In genomic region chr16:1745181-1745899, GRCh38 we compare ENCODE assay signal across 14 cellular contexts. TPM values are rescaled to one million over a fixed set of nuclear protein-coding genes. Genes with fewer than 3 reads are reported as not detected.
DNase-seq lines count a peak whose midpoint lies in the region; ATAC-seq and TF ChIP-seq lines count a peak whose summit lies in the region.
"Had no signal": no experiment of that assay in that cellular context is flagged by ENCODE, and none has a peak within 500 bp of the region (broad histone marks: within the 10 kb centered on the region; RNA-seq: fewer than 3 reads in every experiment).

No MANE protein-coding gene starts in this region.

- H3K36me3 ChIP-seq in SK-N-SH (replicated peaks in 1 of 2; ENCODE audit: control insufficient read depth in 1 of 2, insufficient read depth in 2 of 2, low read length in 1 of 2) = peaks cover 4 to 63% of the 10 kb centered on the region in 2 experiments

- ATAC-seq in SK-N-SH treated with all-trans-retinoic acid at 6 μM for 48 hours = peak; percentile 27
- ATAC-seq: activated T-helper 17 cell treated with anti-CD3 and anti-CD28 coated beads, Interleukin-2, amount 50 U/mL, for 72 hours had no signal

- CTCF ChIA-PET in SK-N-SH (lab: Yijun Ruan, JAX) = interaction anchor here (0.7 kb wide), 1 partner anchor 21 kb away, joined by 3 read pairs; no protein-coding TSS in a partner anchor
- CTCF ChIA-PET in HEK293T (lab: Yijun Ruan, JAX) = no interaction called here

- no peak for TF ChIP-seq CTCF in SK-N-SH (IDR thresholded peaks at IDR 0.05)
- no peak for TF ChIP-seq CTCF in type B pancreatic cell (conservative IDR thresholded peaks at IDR 0.05)
- no peak for TF ChIP-seq CTCF in coronary artery (IDR thresholded peaks at IDR 0.05)

- H3K9me2 ChIP-seq in SK-N-SH = no peaks in the 10 kb centered on the region

- H4K20me1 ChIP-seq in SK-N-SH (ENCODE audit: insufficient read depth) = no peaks in the 10 kb centered on the region

- intact Hi-C loops in posterior vena cava (cut with DNase I) = no loop called here

- no peak overlapping the region for H2AFZ ChIP-seq in SK-N-SH (ENCODE audit: low read depth)

- POLR2A ChIA-PET in SK-N-SH (lab: Yijun Ruan, JAX) = no interaction called here
- POLR2A ChIA-PET in HEK293T (lab: Yijun Ruan, JAX) = no interaction called here

- no peaks in the 10 kb centered on the region for H3K4me1 ChIP-seq in SK-N-SH (ENCODE audit: control insufficient read depth in 1 of 2, insufficient read depth in 2 of 2, low read depth in 1 of 2, low read length in 1 of 2)
- H3K4me1 ChIP-seq: stomach had no signal

- no peak overlapping the region for H3K9ac ChIP-seq in SK-N-SH

- no peaks in the 10 kb centered on the region for H3K9me3 Mint-ChIP-seq in type B pancreatic cell
- H3K9me3 Mint-ChIP-seq: activated T-helper 17 cell treated with anti-CD3 and anti-CD28 coated beads, Interleukin-2, amount 50 U/mL, for 72 hours had no signal

- H3K36me3 Mint-ChIP-seq in type B pancreatic cell = no peaks in the 10 kb centered on the region

- no peaks in the 10 kb centered on the region for H3F3A ChIP-seq in SK-N-SH (replicated peaks; ENCODE audit: insufficient read depth)

- H3K4me3 Mint-ChIP-seq in type B pancreatic cell = no peak overlapping the region
- H3K4me3 Mint-ChIP-seq: activated T-helper 17 cell treated with anti-CD3 and anti-CD28 coated beads, Interleukin-2, amount 50 U/mL, for 72 hours had no signal

- peak overlapping the region; percentile 41 for H3K27ac Mint-ChIP-seq in type B pancreatic cell
- H3K27ac Mint-ChIP-seq: activated T-helper 17 cell treated with anti-CD3 and anti-CD28 coated beads, Interleukin-2, amount 50 U/mL, for 72 hours had no signal

- H3K4me2 ChIP-seq in SK-N-SH = no peak overlapping the region

- H3K4me1 Mint-ChIP-seq in type B pancreatic cell (ENCODE audit: unreplicated experiment) = no peaks in the 10 kb centered on the region
- H3K4me1 Mint-ChIP-seq: activated T-helper 17 cell treated with anti-CD3 and anti-CD28 coated beads, Interleukin-2, amount 50 U/mL, for 72 hours had no signal

- no peaks in the 10 kb centered on the region for H3K27me3 Mint-ChIP-seq in type B pancreatic cell
- H3K27me3 Mint-ChIP-seq: activated T-helper 17 cell treated with anti-CD3 and anti-CD28 coated beads, Interleukin-2, amount 50 U/mL, for 72 hours had no signal

- no peak overlapping the region for H3K4me3 ChIP-seq in SK-N-SH (ENCODE audit: low read depth in 2 of 2, low read length in 1 of 2)
- no peak overlapping the region for H3K4me3 ChIP-seq in coronary artery
- H3K4me3 ChIP-seq: stomach had no signal

- H3K9me3 ChIP-seq in SK-N-SH = no peaks in the 10 kb centered on the region
- H3K9me3 ChIP-seq: stomach had no signal

- WGBS in SK-N-SH (ENCODE audit: low lambda C conversion rate) = 90% methylated on average over 17 of the region's 25 CpGs

- no peaks in the 10 kb centered on the region for H3K27me3 ChIP-seq in SK-N-SH (ENCODE audit: insufficient read depth)
- H3K27me3 ChIP-seq: stomach had no signal

- DNase-seq in SK-N-SH (no peak), amniotic epithelial cell (ENCODE audit: low read depth) (peak; percentile 73), glomerular visceral epithelial cell (ENCODE audit: extremely low spot score) (peak; percentile 80), type B pancreatic cell (ENCODE audit: extremely low spot score, unreplicated experiment) (no peak), coronary artery (ENCODE audit: low spot score) (no peak), posterior vena cava (ENCODE audit: low spot score) (no peak), HEK293T (ENCODE audit: extremely low spot score) (no peak)
- DNase-seq: NCI-H2227 treated with DMSO at 0.1 percent for 48 hours, occipital lobe, SHP77, stomach had no signal

- H3K79me2 ChIP-seq in SK-N-SH (ENCODE audit: insufficient read depth) = 0 out of 2 replicates have a peak, but pooled peaks cover 3% of the 10 kb centered on the region

- TF ChIP-seq RAD21 in SK-N-SH (IDR thresholded peaks at IDR 0.05; ENCODE audit: low read length) = no peak

- no peak overlapping the region for H3K27ac ChIP-seq in SK-N-SH (ENCODE audit: low read depth in 2 of 2, low read length in 1 of 2)
- no peak overlapping the region for H3K27ac ChIP-seq in coronary artery
- H3K27ac ChIP-seq: 22Rv1, stomach had no signal

- TF ChIP-seq EP300 in SK-N-SH (IDR thresholded peaks at IDR 0.05; ENCODE audit: borderline replicate concordance in 1 of 2, low read depth in 1 of 2, low read length in 1 of 2) = no peak

TF ChIP-seq in SK-N-SH treated with all-trans-retinoic acid at 6 μM for 48 hours, 23 proteins besides CTCF, POLR2A, EP300 and RAD21 (continues in another document):
- no peak for TF ChIP-seq PPARA (CRISPR knock-in tag; IDR thresholded peaks at IDR 0.05; ENCODE audit: borderline replicate concordance)
- TF ChIP-seq ZFP3 (CRISPR knock-in tag; IDR thresholded peaks at IDR 0.05) = no peak
- TF ChIP-seq ARNTL (CRISPR knock-in tag; IDR thresholded peaks at IDR 0.05; ENCODE audit: borderline replicate concordance, low read depth) = no peak
- TF ChIP-seq TOX (CRISPR knock-in tag; IDR thresholded peaks at IDR 0.05; ENCODE audit: borderline replicate concordance) = no peak
- TF ChIP-seq ZNF70 (CRISPR knock-in tag; IDR thresholded peaks at IDR 0.05) = no peak
- no peak for TF ChIP-seq GLIS3 (CRISPR knock-in tag; IDR thresholded peaks at IDR 0.05)
- no peak for TF ChIP-seq ZFP30 (CRISPR knock-in tag; IDR thresholded peaks at IDR 0.05)

TF ChIP-seq in SK-N-SH, 30 proteins besides CTCF, POLR2A, EP300 and RAD21 (continues in another document):
- no peak for TF ChIP-seq POLR2AphosphoS5 (IDR thresholded peaks at IDR 0.05; ENCODE audit: low read depth, low read length)
- no peak for TF ChIP-seq USF1 (IDR thresholded peaks at IDR 0.05; ENCODE audit: borderline replicate concordance, low read depth)
- no peak for TF ChIP-seq EZH2phosphoT487 (IDR thresholded peaks at IDR 0.05; ENCODE audit: borderline replicate concordance, low read depth)
- TF ChIP-seq TEAD4 (IDR thresholded peaks at IDR 0.05; ENCODE audit: borderline replicate concordance, insufficient read depth) = no peak
- TF ChIP-seq GATA2 (CRISPR knock-in tag; IDR thresholded peaks at IDR 0.05) = no peak

TF ChIP-seq in HEK293T, 16 proteins besides CTCF, POLR2A, EP300 and RAD21:
- no peak for TF ChIP-seq ZNF384 (IDR thresholded peaks at IDR 0.05)
- TF ChIP-seq FOXM1 (IDR thresholded peaks at IDR 0.05; ENCODE audit: borderline replicate concordance) = no peak

RNA-seq across cellular contexts. Expression of gene NME3, which starts 26.0 kb away (rescaled TPM):
- polyA plus RNA-seq in SK-N-SH (2012; rRNA removed) = 77.2 and 80.4 TPM in 2 replicates
- polyA plus RNA-seq in SK-N-SH (2012; cell fraction: cytosol; rRNA removed) = 26.3 and 44.0 TPM in 2 replicates
- polyA plus RNA-seq in SK-N-SH (2012; cell fraction: nucleus; rRNA removed) = 300 and 459 TPM in 2 replicates
- total RNA-seq in type B pancreatic cell (ENCODE audit: low replicate concordance) = 54.0 and 55.9 TPM in 2 replicates
- 10 to 100 TPM; 31.6 to 47.0 TPM for total RNA-seq in posterior vena cava

RNA-seq across cellular contexts. Expression of gene EME2, which starts 27.3 kb away (rescaled TPM):
- polyA plus RNA-seq in SK-N-SH (2012; rRNA removed) = 10.1 and 15.8 TPM in 2 replicates
- 1.6 and 2.3 TPM in 2 replicates for polyA plus RNA-seq in SK-N-SH (2012; cell fraction: cytosol; rRNA removed)
- polyA plus RNA-seq in SK-N-SH (2012; cell fraction: nucleus; rRNA removed) = 108 and 136 TPM in 2 replicates
- 26.9 and 35.9 TPM in 2 replicates for total RNA-seq in type B pancreatic cell (ENCODE audit: low replicate concordance)
- 10 to 100 TPM; 10.2 to 12.0 TPM for total RNA-seq in posterior vena cava

RNA-seq across cellular contexts. Expression of gene MRPS34, which starts 27.6 kb away (rescaled TPM):
- 127 and 156 TPM in 2 replicates for polyA plus RNA-seq in SK-N-SH (2012; rRNA removed)
- 111 and 132 TPM in 2 replicates for polyA plus RNA-seq in SK-N-SH (2012; cell fraction: cytosol; rRNA removed)
- polyA plus RNA-seq in SK-N-SH (2012; cell fraction: nucleus; rRNA removed) = 95.4 and 157 TPM in 2 replicates
- total RNA-seq in type B pancreatic cell (ENCODE audit: low replicate concordance) (95.5 and 97.9 TPM in 2 replicates), posterior vena cava (10 to 100 TPM; 37.3 to 45.8 TPM)

RNA-seq across cellular contexts. Expression of gene SPSB3, which starts 37.0 kb away (rescaled TPM):
- polyA plus RNA-seq in SK-N-SH (2012; rRNA removed) = 40.6 and 41.6 TPM in 2 replicates
- polyA plus RNA-seq in SK-N-SH (2012; cell fraction: cytosol; rRNA removed) = 8.8 and 17.6 TPM in 2 replicates
- 245 and 398 TPM in 2 replicates for polyA plus RNA-seq in SK-N-SH (2012; cell fraction: nucleus; rRNA removed)
- total RNA-seq in type B pancreatic cell (ENCODE audit: low replicate concordance) (51.2 and 71.3 TPM in 2 replicates), posterior vena cava (10 to 100 TPM; 21.7 to 26.7 TPM)

RNA-seq across cellular contexts. Expression of gene NUBP2, which starts 37.4 kb away (rescaled TPM):
- polyA plus RNA-seq in SK-N-SH (2012; rRNA removed) = 73.2 and 75.4 TPM in 2 replicates
- polyA plus RNA-seq in SK-N-SH (2012; cell fraction: cytosol; rRNA removed) = 30.1 and 51.3 TPM in 2 replicates
- 98.8 and 129 TPM in 2 replicates for polyA plus RNA-seq in SK-N-SH (2012; cell fraction: nucleus; rRNA removed)
- total RNA-seq in type B pancreatic cell (ENCODE audit: low replicate concordance) (54.5 and 66.6 TPM in 2 replicates), posterior vena cava (10 to 100 TPM; 30.4 to 30.9 TPM)

Comparison
In these comparisons a context has a peak if more than half of its experiments do, and no peak if none do; other contexts are left out.
1. DNase-seq: peak in amniotic epithelial cell (single experiment) and glomerular visceral epithelial cell (single experiment); none in SK-N-SH (single experiment), type B pancreatic cell (single experiment), coronary artery (single experiment), posterior vena cava (single experiment) and HEK293T (single experiment).